13 cellular contexts compared by ENCODE assay signal in genomic region chr5:131005963-131006684, GRCh38.
DNase-seq lines count a peak whose midpoint lies in the region; ATAC-seq, FAIRE-seq and TF ChIP-seq lines count a peak whose summit lies in the region.
"Had no signal": no experiment of that assay in that cellular context is flagged by ENCODE, and none has a peak within 500 bp of the region (broad histone marks: within the 10 kb centered on the region; RNA-seq: fewer than 3 reads in every experiment).

No MANE protein-coding gene starts in this region.

- no peak overlapping the region for H3K4ac ChIP-seq in H1 (replicated peaks; ENCODE audit: insufficient read length, low read depth, low read length)

- H3K4me3 Mint-ChIP-seq in osteocyte (ENCODE audit: unreplicated experiment) = no peak overlapping the region
- H3K4me3 Mint-ChIP-seq: stimulated activated naive CD8-positive, alpha-beta T cell treated with anti-CD3 and anti-CD28 coated beads, Interleukin-15, amount 100 ng/mL, for 72 hours had no signal

- H2BK15ac ChIP-seq in H1 (ENCODE audit: low read length) = no peak overlapping the region

- BruUV-seq in Panc1 (replicated peaks; lab: Mats Ljungman, UMichigan) = no TSS peak

- no peak overlapping the region for H2BK5ac ChIP-seq in H1 (ENCODE audit: low read depth, low read length)

- H2BK20ac ChIP-seq in H1 (ENCODE audit: low read length) = 0 out of 2 replicates have a peak overlapping the region, but pooled peaks have one; percentile 32

- no peak overlapping the region; the same call in 1 of the 2 replicates for H3K18ac ChIP-seq in H1 (ENCODE audit: extremely low read depth, low read length)

- CTCF ChIA-PET in Panc1 (lab: Charles Lee) = no interaction called here
- CTCF ChIA-PET in H1 (lab: Charles Lee; ENCODE audit: partially characterized antibody) = interaction anchor here (0.6 to 2.9 kb wide), 25 partner anchors 9 to 1238 kb away, joined by 3 to 19 read pairs (median 3); no protein-coding TSS in a partner anchor

- peak; percentile 2 for DNase-seq in DMS 273 (lab: John Stamatoyannopoulos, UW; ENCODE audit: unreplicated experiment)
- DNase-seq in DMS 273 treated with DMSO at 0.1 percent for 48 hours (lab: John Stamatoyannopoulos, UW) = no peak
- no peak for DNase-seq in Panc1 (ENCODE audit: low read depth, low spot score)
- DNase-seq in H1 (ENCODE audit: low read depth in 1 of 2, low spot score in 2 of 2) = no peak
- DNase-seq in osteocyte (ENCODE audit: extremely low spot score, unreplicated experiment) = no peak
- no peak for DNase-seq in small intestine
- no peak for DNase-seq in NCI-H2081 (lab: John Stamatoyannopoulos, UW)
- DNase-seq: 8988T; activated T-cell treated with anti-CD3 and anti-CD28 coated beads, Interleukin-2, amount 50 U/mL, for 1 hour; occipital lobe; stimulated activated naive CD8-positive, alpha-beta T cell treated with anti-CD3 and anti-CD28 coated beads, Interleukin-15, amount 100 ng/mL, for 72 hours; SW 1271 had no signal

- H2AFZ ChIP-seq in H1 (ENCODE audit: low read length) = peak overlapping the region; percentile 71; the same call in 1 of the 2 replicates

- H4K8ac ChIP-seq in H1 (ENCODE audit: extremely low read depth, insufficient read depth, low read length) = no peak overlapping the region

- no peak overlapping the region for H3K56ac ChIP-seq in H1 (replicated peaks; ENCODE audit: insufficient read length, low read depth, low read length)

- H3K27ac ChIP-seq in Panc1 (ENCODE audit: low read length) (no peak overlapping the region), H1 (ENCODE audit: low read depth, low read length) (no peak overlapping the region), small intestine (ENCODE audit: low read depth in 1 of 2, low read length in 1 of 2) (no peak overlapping the region)

- no peak for ATAC-seq in Panc1
- ATAC-seq in HG03175 (IDR thresholded peaks at IDR 0.05; ENCODE audit: unreplicated experiment) = no peak
- ATAC-seq: stimulated activated naive CD8-positive, alpha-beta T cell treated with anti-CD3 and anti-CD28 coated beads, Interleukin-15, amount 100 ng/mL, for 72 hours had no signal

- 53% methylated on average over 3 of the region's 3 CpGs; no CpG with 5 or more reads in 1 of the 2 experiments for WGBS in H1 (ENCODE audit: extremely low coverage in 1 of 2, insufficient coverage in 1 of 2, insufficient read length in 1 of 2, insufficient replicate concordance in 2 of 2, low coverage in 1 of 2, low lambda C conversion rate in 2 of 2, missing lambda C conversion rate in 1 of 2), 2 experiments
- 44 to 58% (median 52%) methylated on average over 3 of the region's 3 CpGs for WGBS in small intestine, 3 donors

- intact Hi-C loops in Panc1 (cut with micrococcal nuclease; ENCODE audit: unreplicated experiment) = no loop called here

- H3K79me1 ChIP-seq in H1 (ENCODE audit: low read depth, low read length) = no peaks in the 10 kb centered on the region

- H3K14ac ChIP-seq in H1 (ENCODE audit: insufficient read length) = no peak overlapping the region

- FAIRE-seq in H1 (lab: Jason Lieb, UNC) (peak; percentile 76), small intestine (lab: Jason Lieb, UNC) (no peak)

- no peak overlapping the region for H3K4me2 ChIP-seq in H1 (ENCODE audit: insufficient read depth in 1 of 2, low read depth in 2 of 2, low read length in 2 of 2)

- H4K91ac ChIP-seq in H1 (replicated peaks; ENCODE audit: insufficient read length, low read length) = no peak overlapping the region

- peaks cover 4% of the 10 kb centered on the region for H3K9me3 Mint-ChIP-seq in osteocyte (ENCODE audit: unreplicated experiment)
- H3K9me3 Mint-ChIP-seq: stimulated activated naive CD8-positive, alpha-beta T cell treated with anti-CD3 and anti-CD28 coated beads, Interleukin-15, amount 100 ng/mL, for 72 hours had no signal

- H3K27me3 ChIP-seq in Panc1 (ENCODE audit: control insufficient read depth, insufficient read depth, low read length) (no peaks in the 10 kb centered on the region), H1 (replicated peaks in 1 of 4; ENCODE audit: control insufficient read depth in 3 of 4, extremely low read depth in 1 of 4, insufficient read depth in 3 of 4, low read length in 3 of 4) (no peaks in the 10 kb centered on the region), small intestine (ENCODE audit: control insufficient read depth in 2 of 2, insufficient read depth in 2 of 2, low read length in 2 of 2) (no peaks in the 10 kb centered on the region)

- H3K36me3 ChIP-seq in Panc1 (ENCODE audit: control insufficient read depth, insufficient read depth, low read length) (no peaks in the 10 kb centered on the region), H1 (ENCODE audit: control insufficient read depth in 2 of 4, insufficient read depth in 4 of 4, low read length in 3 of 4) (no peaks in the 10 kb centered on the region), small intestine (ENCODE audit: control insufficient read depth in 2 of 2, insufficient read depth in 2 of 2, low read length in 2 of 2) (no peaks in the 10 kb centered on the region)

- H3K4me1 ChIP-seq in Panc1 (ENCODE audit: control insufficient read depth, insufficient read depth, low read length) (no peaks in the 10 kb centered on the region), H1 (replicated peaks in 1 of 4; ENCODE audit: control insufficient read depth in 3 of 4, insufficient read depth in 4 of 4, low read length in 3 of 4) (no peaks in the 10 kb centered on the region), small intestine (ENCODE audit: control insufficient read depth in 2 of 2, insufficient read depth in 1 of 2, low read depth in 1 of 2, low read length in 1 of 2) (no peaks in the 10 kb centered on the region)

- TF ChIP-seq POLR2A in H1 (IDR thresholded peaks at IDR 0.05; ENCODE audit: control extremely low read depth in 1 of 2, low read depth in 2 of 2, low read length in 2 of 2) = no peak

- no peak overlapping the region for H3K9ac ChIP-seq in H1 (replicated peaks in 1 of 4; ENCODE audit: extremely low read depth in 1 of 4, low read depth in 3 of 4, low read length in 3 of 4)

- no peak overlapping the region for H2AK5ac ChIP-seq in H1 (ENCODE audit: low read depth, low read length)

- TF ChIP-seq CTCF in Panc1 (IDR thresholded peaks at IDR 0.05) (peak; percentile 21; the same call in 1 of the 2 replicates), H1 (IDR thresholded peaks at IDR 0.05; ENCODE audit: control extremely low read depth in 1 of 3, insufficient read depth in 1 of 3, low read depth in 1 of 3, low read length in 3 of 3) (peak in 2 of 3 experiments; percentile 42 to 47; a peak in 3 of 4 replicates), osteocyte (IDR thresholded peaks at IDR 0.05) (peak; percentile 51)

- peaks cover 32% of the 10 kb centered on the region for H3K27me3 Mint-ChIP-seq in osteocyte (ENCODE audit: unreplicated experiment)
- H3K27me3 Mint-ChIP-seq: stimulated activated naive CD8-positive, alpha-beta T cell treated with anti-CD3 and anti-CD28 coated beads, Interleukin-15, amount 100 ng/mL, for 72 hours had no signal

- no peaks in the 10 kb centered on the region for H3K4me1 Mint-ChIP-seq in osteocyte (ENCODE audit: unreplicated experiment)
- H3K4me1 Mint-ChIP-seq: stimulated activated naive CD8-positive, alpha-beta T cell treated with anti-CD3 and anti-CD28 coated beads, Interleukin-15, amount 100 ng/mL, for 72 hours had no signal

- no peaks in the 10 kb centered on the region for H3K79me2 ChIP-seq in H1 (ENCODE audit: control insufficient read depth in 1 of 2, insufficient read depth in 2 of 2, low read length in 2 of 2)

- no peak overlapping the region for H4K5ac ChIP-seq in H1 (ENCODE audit: insufficient read length, low read depth, low read length)

- H3K23me2 ChIP-seq in H1 (ENCODE audit: low read depth, low read length) = no peaks in the 10 kb centered on the region

- H3K23ac ChIP-seq in H1 (ENCODE audit: insufficient read length) = no peak overlapping the region

- in situ Hi-C loops in Panc1 (cut with HindIII; ENCODE audit: low pct_unique_long_range_greater_than_20kb, low sequenced_read_pairs) = no loop called here

- no peak overlapping the region for H2BK120ac ChIP-seq in H1 (replicated peaks; ENCODE audit: low read depth, low read length)

- H2BK12ac ChIP-seq in H1 (ENCODE audit: low read depth, low read length) = no peak overlapping the region

- no peak overlapping the region for H3K27ac Mint-ChIP-seq in osteocyte (ENCODE audit: unreplicated experiment)

- H4K20me1 ChIP-seq in H1 (replicated peaks in 1 of 2; ENCODE audit: control insufficient read depth in 1 of 2, insufficient read depth in 2 of 2, low read length in 2 of 2) = no peaks in the 10 kb centered on the region

- H3K36me3 Mint-ChIP-seq in osteocyte (ENCODE audit: unreplicated experiment) = no peaks in the 10 kb centered on the region

- TF ChIP-seq RAD21 in H1 (IDR thresholded peaks at IDR 0.05 in 1 of 2, conservative IDR thresholded peaks at IDR 0.05 in 1 of 2; ENCODE audit: low read depth in 2 of 2, low read length in 2 of 2) = peak; percentile 74 to 76

- H3K4me3 ChIP-seq in Panc1 (ENCODE audit: low read depth in 2 of 2, low read length in 2 of 2) (no peak overlapping the region), H1 (ENCODE audit: extremely low read depth in 1 of 4, insufficient read depth in 2 of 4, low read depth in 3 of 4, low read length in 4 of 4) (no peak overlapping the region), small intestine (ENCODE audit: low read depth in 1 of 2, low read length in 2 of 2) (no peak overlapping the region)

- H3K9me3 ChIP-seq in Panc1 (ENCODE audit: control insufficient read depth, insufficient read depth, low read depth, low read length) = no peaks in the 10 kb centered on the region
- H3K9me3 ChIP-seq in H1 (ENCODE audit: insufficient read depth in 2 of 2, low read depth in 1 of 2, low read length in 1 of 2) = no peaks in the 10 kb centered on the region
- no peaks in the 10 kb centered on the region for H3K9me3 ChIP-seq in small intestine (ENCODE audit: control insufficient read depth, low read depth)

- POLR2A ChIA-PET in Panc1 (lab: Charles Lee) (no interaction called here), H1 (lab: Charles Lee; ENCODE audit: partially characterized antibody) (no interaction called here)

- no peak for TF ChIP-seq EP300 in H1 (IDR thresholded peaks at IDR 0.05; ENCODE audit: borderline replicate concordance in 1 of 2, low read depth in 2 of 2, low read length in 2 of 2)

TF ChIP-seq in H1, 55 proteins besides CTCF, POLR2A, EP300 and RAD21 (continues in another document):
- TF ChIP-seq GABPA (IDR thresholded peaks at IDR 0.05; ENCODE audit: borderline replicate concordance, insufficient read depth, low read length) (no peak), KDM1A (IDR thresholded peaks at IDR 0.05; ENCODE audit: borderline replicate concordance, low read length) (no peak), JUN (IDR thresholded peaks at IDR 0.05; ENCODE audit: low read depth, low read length) (no peak), MAFK (IDR thresholded peaks at IDR 0.05; ENCODE audit: low read depth, low read length) (no peak), POU5F1 (IDR thresholded peaks at IDR 0.05; ENCODE audit: low read depth, low read length) (no peak), E2F6 (IDR thresholded peaks at IDR 0.05) (no peak)
